ENCODE assay signal across 8 cellular contexts in genomic region chr3:133663569-133664313, GRCh38. TPM values are rescaled to one million over a fixed set of nuclear protein-coding genes. Genes with fewer than 3 reads are reported as not detected.
DNase-seq lines count a peak whose midpoint lies in the region; ATAC-seq and TF ChIP-seq lines count a peak whose summit lies in the region.

No MANE protein-coding gene starts in this region.

- TF ChIP-seq EP300 in esophagus muscularis mucosa (IDR thresholded peaks at IDR 0.05): no peak
- no peak for TF ChIP-seq EP300 in ovary (IDR thresholded peaks at IDR 0.05)

- no TSS peak for BruUV-seq in Caco-2 (replicated peaks; lab: Mats Ljungman, UMichigan)

- H3K27me3 ChIP-seq in Caco-2 (replicated peaks; ENCODE audit: control insufficient read depth, insufficient read depth, low read length) (no peaks in the 10 kb centered on the region), esophagus muscularis mucosa (no peaks in the 10 kb centered on the region), ovary (no peaks in the 10 kb centered on the region)

- TF ChIP-seq POLR2A in esophagus muscularis mucosa (IDR thresholded peaks at IDR 0.05; ENCODE audit: low read depth) (no peak), ovary (IDR thresholded peaks at IDR 0.05) (no peak)

- peaks cover 18% of the 10 kb centered on the region for H3K36me3 Mint-ChIP-seq in Caco-2 (ENCODE audit: insufficient read depth, unreplicated experiment)
- H3K36me3 Mint-ChIP-seq in natural killer cell treated with Interleukin-12 subunit alpha and Interleukin-12 subunit beta and Interleukin-15 and Interleukin-18, amount 100 ng/mL, for 72 hours: peaks cover 21% of the 10 kb centered on the region

- no peaks in the 10 kb centered on the region for H3K27me3 Mint-ChIP-seq in Caco-2 (ENCODE audit: insufficient read depth, unreplicated experiment)
- H3K27me3 Mint-ChIP-seq in natural killer cell treated with Interleukin-12 subunit alpha and Interleukin-12 subunit beta and Interleukin-15 and Interleukin-18, amount 100 ng/mL, for 72 hours: no peaks in the 10 kb centered on the region

- H3K4me3 Mint-ChIP-seq in Caco-2 (ENCODE audit: unreplicated experiment): peak overlapping the region; percentile 80
- peak overlapping the region; percentile 99 for H3K4me3 Mint-ChIP-seq in natural killer cell treated with Interleukin-12 subunit alpha and Interleukin-12 subunit beta and Interleukin-15 and Interleukin-18, amount 100 ng/mL, for 72 hours

- no peak overlapping the region for H3K27ac Mint-ChIP-seq in Caco-2 (ENCODE audit: unreplicated experiment)
- H3K27ac Mint-ChIP-seq in natural killer cell treated with Interleukin-12 subunit alpha and Interleukin-12 subunit beta and Interleukin-15 and Interleukin-18, amount 100 ng/mL, for 72 hours: peak overlapping the region; percentile 64 to 98

- no peaks in the 10 kb centered on the region for H3K36me3 ChIP-seq in Caco-2 (ENCODE audit: control insufficient read depth, insufficient read depth, low read length)
- H3K36me3 ChIP-seq in esophagus muscularis mucosa: peaks cover 0 to 6% (median 1%) of the 10 kb centered on the region in 4 donors
- no peaks in the 10 kb centered on the region for H3K36me3 ChIP-seq in ovary

- H3K4me1 ChIP-seq in Caco-2 (peaks cover 39% of the 10 kb centered on the region), esophagus muscularis mucosa (peaks cover 23 to 42% (median 24%) of the 10 kb centered on the region in 4 donors), ovary (ENCODE audit: insufficient read depth) (peaks cover 5% of the 10 kb centered on the region)

- POLR2A ChIA-PET in Caco-2 (lab: Charles Lee): no interaction called here

- 63% methylated on average over 7 of the region's 7 CpGs for WGBS in esophagus muscularis mucosa
- WGBS in ovary, 3 donors: 64 to 68% (median 64%) methylated on average over 7 of the region's 7 CpGs

- ATAC-seq in GM18909 (IDR thresholded peaks at IDR 0.05; ENCODE audit: poor library complexity, unreplicated experiment): peak; percentile 49
- peak; percentile 56 for ATAC-seq in HG03175 (IDR thresholded peaks at IDR 0.05; ENCODE audit: unreplicated experiment)
- peak; percentile 54 to 58 for ATAC-seq in natural killer cell treated with Interleukin-12 subunit alpha and Interleukin-12 subunit beta and Interleukin-15 and Interleukin-18, amount 100 ng/mL, for 72 hours

- H3K27ac ChIP-seq in VCaP (no peak overlapping the region; the same call in 1 of the 2 replicates), esophagus muscularis mucosa (replicated peaks in 1 of 4) (no peak overlapping the region), ovary (no peak overlapping the region)

- H3K4me3 ChIP-seq in Caco-2 (ENCODE audit: low read depth, low read length): no peak overlapping the region
- no peak overlapping the region for H3K4me3 ChIP-seq in esophagus muscularis mucosa
- no peak overlapping the region for H3K4me3 ChIP-seq in ovary

- DNase-seq in Caco-2 (peak; percentile 52 to 73), NCI-H2227 treated with DMSO at 0.1 percent for 48 hours (lab: John Stamatoyannopoulos, UW) (peak; percentile 53), esophagus muscularis mucosa (ENCODE audit: extremely low spot score) (no peak), ovary (no peak)
- DNase-seq in natural killer cell treated with Interleukin-12 subunit alpha and Interleukin-12 subunit beta and Interleukin-15 and Interleukin-18, amount 100 ng/mL, for 72 hours (ENCODE audit: low spot score): no peak

- TF ChIP-seq CTCF in Caco-2 (IDR thresholded peaks at IDR 0.05; ENCODE audit: insufficient read depth in 1 of 2, low read depth in 1 of 2, low read length in 1 of 2, severe bottlenecking in 1 of 2, unreplicated experiment in 1 of 2) (peak; percentile 71 to 72), VCaP (conservative IDR thresholded peaks at IDR 0.05) (peak; percentile 77), esophagus muscularis mucosa (IDR thresholded peaks at IDR 0.05) (peak; percentile 16 to 47 (median 35)), ovary (IDR thresholded peaks at IDR 0.05) (no peak)

- H3K9me3 ChIP-seq in Caco-2 (no peaks in the 10 kb centered on the region), esophagus muscularis mucosa (no peaks in the 10 kb centered on the region), ovary (no peaks in the 10 kb centered on the region)

- H3K4me1 Mint-ChIP-seq in Caco-2 (ENCODE audit: low read depth, unreplicated experiment): peaks cover 30% of the 10 kb centered on the region
- H3K4me1 Mint-ChIP-seq in natural killer cell treated with Interleukin-12 subunit alpha and Interleukin-12 subunit beta and Interleukin-15 and Interleukin-18, amount 100 ng/mL, for 72 hours (ENCODE audit: low read depth in 2 of 2): peaks cover 33 to 44% of the 10 kb centered on the region in 2 donors

- no peaks in the 10 kb centered on the region for H3K9me3 Mint-ChIP-seq in Caco-2 (ENCODE audit: unreplicated experiment)
- H3K9me3 Mint-ChIP-seq in natural killer cell treated with Interleukin-12 subunit alpha and Interleukin-12 subunit beta and Interleukin-15 and Interleukin-18, amount 100 ng/mL, for 72 hours: no peaks in the 10 kb centered on the region

- CTCF ChIA-PET in Caco-2 (lab: Charles Lee): no interaction called here

- intact Hi-C loops in Caco-2 (cut with micrococcal nuclease; ENCODE audit: unreplicated experiment): loop anchor here (2.0 to 10.0 kb wide), 4 partner anchors 47 to 394 kb away; no protein-coding TSS in a partner anchor
- intact Hi-C loops in esophagus muscularis mucosa (cut with DNase I): loop anchor here (5.0 to 10.0 kb wide), 2 partner anchors 144 to 261 kb away; partner anchors contain the start of gene SRPRB
- intact Hi-C loops in ovary (cut with DNase I): no loop called here

RNA-seq across cellular contexts. Expression of gene TOPBP1, which starts 2.0 kb away (rescaled TPM):
- total RNA-seq in Caco-2 (2022) (57.1 and 68.2 TPM in 2 replicates), esophagus muscularis mucosa (10 to 100 TPM; 15.6 to 29.1 (median 17.5) TPM), ovary (10 to 100 TPM; 11.9 to 21.0 (median 14.7) TPM)
- total RNA-seq in natural killer cell treated with Interleukin-12 subunit alpha and Interleukin-12 subunit beta and Interleukin-15 and Interleukin-18, amount 100 ng/mL, for 72 hours: 100 to 1,000 TPM in 1 of 2 donors, 10 to 100 TPM in 1; 69.3 to 106 TPM
- 10 to 100 TPM in 1 of 2 donors, 1 to 10 TPM in 1; 9.1 to 12.2 TPM for polyA plus RNA-seq in ovary

Comparison
In these comparisons a context has a peak if more than half of its experiments do, and no peak if none do; other contexts are left out.
1. DNase-seq: peak in Caco-2 (2 of 2) and NCI-H2227 treated with DMSO at 0.1 percent for 48 hours (single experiment); none in esophagus muscularis mucosa (single experiment), natural killer cell treated with Interleukin-12 subunit alpha and Interleukin-12 subunit beta and Interleukin-15 and Interleukin-18, amount 100 ng/mL, for 72 hours (single experiment) and ovary (0 of 5).
2. CTCF ChIP-seq: peak in Caco-2 (2 of 2), VCaP (single experiment) and esophagus muscularis mucosa (3 of 3); none in ovary (0 of 3).
3. intact Hi-C loops: an anchor here in Caco-2 (2.0 to 10.0 kb wide) and esophagus muscularis mucosa (5.0 to 10.0 kb wide); none called in ovary.
4. Peak in every context shown above with its lines, with median percentiles within 50 percentile points of each other: ATAC-seq.